Comparison of ENCODE assay signal across 21 cellular contexts in genomic region chr7:39721919-39722597, GRCh38.
"Had no signal": no experiment of that assay in that cellular context is flagged by ENCODE, and none has a peak within 500 bp of the region (broad histone marks: within the 10 kb centered on the region; RNA-seq: fewer than 3 reads in every experiment).

No MANE protein-coding gene starts in this region.

- H3K27me3 Mint-ChIP-seq: activated naive CD8-positive, alpha-beta T cell had no signal

- H3K36me3 Mint-ChIP-seq: mesothelial cell of epicardium; natural killer cell treated with Interleukin-12 subunit alpha and Interleukin-12 subunit beta and Interleukin-15 and Interleukin-18, amount 100 ng/mL, for 72 hours had no signal

- H3K4me3 Mint-ChIP-seq: activated naive CD8-positive, alpha-beta T cell; effector memory CD8-positive, alpha-beta T cell; mesothelial cell of epicardium; natural killer cell treated with Interleukin-12 subunit alpha and Interleukin-12 subunit beta and Interleukin-15 and Interleukin-18, amount 100 ng/mL, for 72 hours; T-helper 2 cell treated with Interferon-gamma antibody and Interleukin-4, amounts not matched to agents 5 μg/mL and 100 μg/mL, for 36 hours had no signal

- H3K27ac Mint-ChIP-seq: activated naive CD8-positive, alpha-beta T cell; effector memory CD8-positive, alpha-beta T cell; mesothelial cell of epicardium; natural killer cell treated with Interleukin-12 subunit alpha and Interleukin-12 subunit beta and Interleukin-15 and Interleukin-18, amount 100 ng/mL, for 72 hours; T-helper 2 cell treated with Interferon-gamma antibody and Interleukin-4, amounts not matched to agents 5 μg/mL and 100 μg/mL, for 36 hours had no signal

- H3K9me3 Mint-ChIP-seq: effector memory CD8-positive, alpha-beta T cell; natural killer cell treated with Interleukin-12 subunit alpha and Interleukin-12 subunit beta and Interleukin-15 and Interleukin-18, amount 100 ng/mL, for 72 hours; T-helper 2 cell treated with Interferon-gamma antibody and Interleukin-4, amounts not matched to agents 5 μg/mL and 100 μg/mL, for 36 hours had no signal

- H3K4me1 ChIP-seq: adrenal gland, ascending aorta, gastrocnemius medialis, left lung had no signal

- H3K4me3 ChIP-seq: adrenal gland, ascending aorta, esophagus squamous epithelium, gastrocnemius medialis, left lung, lung, pancreas, upper lobe of left lung had no signal

- H3K27ac ChIP-seq: adrenal gland, ascending aorta, brain microvascular endothelial cell, gastrocnemius medialis, left lung, upper lobe of left lung had no signal

- H3K9me3 ChIP-seq: adrenal gland, ascending aorta, esophagus squamous epithelium, gastrocnemius medialis, left lung, pancreas, upper lobe of left lung had no signal

- DNase-seq: activated T-cell treated with anti-CD3 and anti-CD28 coated beads, Interleukin-2, amount 50 U/mL, for 1 hour; adrenal gland; brain microvascular endothelial cell; caudate nucleus; effector memory CD8-positive, alpha-beta T cell; esophagus squamous epithelium; gastrocnemius medialis; hippocampal formation; kidney glomerular epithelial cell; left lung; pancreas; right cardiac atrium; stimulated activated CD4-positive, alpha-beta T cell treated with anti-CD3 and anti-CD28 coated beads, Interleukin-4, amount 100 ng/mL, for 24 hours; stimulated activated naive CD4-positive, alpha-beta T cell treated with Interleukin-2 at 50 U/mL for 16 hours; upper lobe of left lung had no signal

- H3K27me3 ChIP-seq: adrenal gland, ascending aorta, brain microvascular endothelial cell, esophagus squamous epithelium, gastrocnemius medialis, left lung, pancreas, upper lobe of left lung had no signal

- H3K36me3 ChIP-seq: adrenal gland, ascending aorta, brain microvascular endothelial cell, esophagus squamous epithelium, gastrocnemius medialis, left lung, pancreas, upper lobe of left lung had no signal
